1 cellular context compared by ENCODE assay signal in genomic region chrX:123962794-123963373, GRCh38.
TF ChIP-seq lines count a peak whose summit lies in the region.

No MANE protein-coding gene starts in this region.

TF ChIP-seq in HEK293, 187 proteins besides CTCF, POLR2A, EP300 and RAD21 (continued from another document and continues in another):
- TF ChIP-seq PRDM10 (tag by site-specific recombination; IDR thresholded peaks at IDR 0.05) (peak; percentile 80), ZNF2 (tag by site-specific recombination; IDR thresholded peaks at IDR 0.05) (peak; percentile 45; the same call in 1 of the 2 replicates), KLF7 (tag by site-specific recombination; IDR thresholded peaks at IDR 0.05; ENCODE audit: borderline replicate concordance) (peak; percentile 52; the same call in 1 of the 2 replicates), ZNF561 (tag by site-specific recombination; IDR thresholded peaks at IDR 0.05; ENCODE audit: borderline replicate concordance) (peak; percentile 31; the same call in 1 of the 2 replicates), ZNF416 (tag by site-specific recombination; IDR thresholded peaks at IDR 0.05) (no peak), ZNF174 (tag by site-specific recombination; IDR thresholded peaks at IDR 0.05) (no peak), ZNF600 (tag by site-specific recombination; IDR thresholded peaks at IDR 0.05) (peak; percentile 99), ZNF26 (tag by site-specific recombination; IDR thresholded peaks at IDR 0.05) (no peak), WT1 (tag by site-specific recombination; IDR thresholded peaks at IDR 0.05) (peak; percentile 15; the same call in 1 of the 2 replicates), ZNF138 (tag by site-specific recombination; IDR thresholded peaks at IDR 0.05; ENCODE audit: borderline replicate concordance) (no peak), ZNF473 (tag by site-specific recombination; IDR thresholded peaks at IDR 0.05) (no peak), ZNF354C (tag by site-specific recombination; IDR thresholded peaks at IDR 0.05; ENCODE audit: borderline replicate concordance, low read depth) (no peak), ZBTB44 (tag by site-specific recombination; IDR thresholded peaks at IDR 0.05) (no peak), ZNF837 (tag by site-specific recombination; IDR thresholded peaks at IDR 0.05) (no peak), ZNF239 (tag by site-specific recombination; IDR thresholded peaks at IDR 0.05) (no peak), ZNF48 (tag by site-specific recombination; IDR thresholded peaks at IDR 0.05) (no peak), KLF8 (tag by site-specific recombination; IDR thresholded peaks at IDR 0.05) (peak; percentile 69), KLF17 (tag by site-specific recombination; IDR thresholded peaks at IDR 0.05) (peak; percentile 37; the same call in 1 of the 2 replicates), ZFP69B (tag by site-specific recombination; IDR thresholded peaks at IDR 0.05) (no peak), ZNF221 (tag by site-specific recombination; IDR thresholded peaks at IDR 0.05; ENCODE audit: borderline replicate concordance) (no peak), ZNF555 (tag by site-specific recombination; conservative IDR thresholded peaks at IDR 0.05) (no peak), ZBTB26 (tag by site-specific recombination; optimal IDR thresholded peaks at IDR 0.05) (no peak), ZNF843 (tag by site-specific recombination; IDR thresholded peaks at IDR 0.05) (no peak; the same call in 1 of the 2 replicates), ZNF792 (tag by site-specific recombination; IDR thresholded peaks at IDR 0.05) (no peak), ZNF341 (tag by site-specific recombination; IDR thresholded peaks at IDR 0.05; ENCODE audit: low read depth) (peak; percentile 73), PRDM2 (tag by site-specific recombination; IDR thresholded peaks at IDR 0.05; ENCODE audit: borderline replicate concordance) (no peak), ZNF76 (tag by site-specific recombination; IDR thresholded peaks at IDR 0.05; ENCODE audit: borderline replicate concordance, low read depth) (no peak), ZBTB17 (tag by site-specific recombination; IDR thresholded peaks at IDR 0.05) (peak; percentile 94), ZBTB21 (tag by site-specific recombination; IDR thresholded peaks at IDR 0.05) (no peak), ZXDB (tag by site-specific recombination; IDR thresholded peaks at IDR 0.05) (peak; percentile 52), ZNF184 (tag by site-specific recombination; IDR thresholded peaks at IDR 0.05) (no peak), ZNF658 (tag by site-specific recombination; IDR thresholded peaks at IDR 0.05) (no peak), ZNF645 (tag by site-specific recombination; IDR thresholded peaks at IDR 0.05) (no peak), PBX3 (CRISPR knock-in tag; IDR thresholded peaks at IDR 0.05) (no peak), ZNF157 (tag by site-specific recombination; IDR thresholded peaks at IDR 0.05) (no peak), GFI1B (tag by site-specific recombination; IDR thresholded peaks at IDR 0.05) (no peak), ZNF521 (tag by site-specific recombination; IDR thresholded peaks at IDR 0.05) (no peak), ZNF366 (tag by site-specific recombination; conservative IDR thresholded peaks at IDR 0.05) (peak; percentile 95), ZFHX2 (tag by site-specific recombination; conservative IDR thresholded peaks at IDR 0.05) (peak; percentile 70), GLI2 (tag by site-specific recombination; IDR thresholded peaks at IDR 0.05; ENCODE audit: borderline replicate concordance, low read depth) (no peak), ZNF580 (tag by site-specific recombination; IDR thresholded peaks at IDR 0.05) (no peak), ZNF132 (tag by site-specific recombination; IDR thresholded peaks at IDR 0.05; ENCODE audit: borderline replicate concordance) (no peak), ZNF692 (tag by site-specific recombination; IDR thresholded peaks at IDR 0.05) (no peak; the same call in none of the 2 replicates), ZNF214 (tag by site-specific recombination; IDR thresholded peaks at IDR 0.05; ENCODE audit: borderline replicate concordance) (no peak), ZNF140 (tag by site-specific recombination; IDR thresholded peaks at IDR 0.05) (no peak)
